In the genomic region with DNA sequence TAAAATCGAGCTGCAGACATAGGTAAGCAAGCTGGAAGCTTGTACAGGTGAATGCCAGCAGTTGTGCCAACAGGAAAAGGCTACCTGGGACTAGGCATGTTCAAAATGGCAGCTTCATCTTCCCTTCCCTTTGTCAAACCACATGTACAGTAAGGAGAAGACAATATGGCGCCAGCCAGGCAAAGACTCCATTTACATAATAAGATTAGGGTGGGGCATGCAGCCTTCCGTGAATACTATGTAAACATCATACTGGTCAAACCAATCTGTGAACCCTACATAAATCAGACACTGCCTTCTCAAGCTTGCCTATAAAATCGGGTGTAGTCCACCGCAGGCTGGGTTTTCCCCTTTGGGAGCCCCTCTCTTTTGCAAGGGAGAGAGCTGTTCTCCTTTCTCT, we compare ENCODE assay signal across 25 cellular contexts.
"Had no signal": no experiment of that assay in that cellular context is flagged by ENCODE, and none has a peak within 500 bp of the region (broad histone marks: within the 10 kb centered on the region; RNA-seq: fewer than 3 reads in every experiment).

No MANE protein-coding gene starts in this region.

- H3K9me3 ChIP-seq: sigmoid colon, testis had no signal

- FAIRE-seq: colon, kidney, TTC549 had no signal

- DNase-seq: activated CD4-positive, alpha-beta T cell treated with anti-CD3 and anti-CD28 coated beads for 48 hours; activated CD4-positive, CD25-positive, alpha-beta regulatory T cell; activated CD8-positive, alpha-beta T cell treated with anti-CD3 and anti-CD28 coated beads for 36 hours; activated effector memory CD4-positive, alpha-beta T cell treated with Interleukin-2 at 50 U/mL for 16 hours; activated naive CD4-positive, alpha-beta T cell treated with anti-CD3 and anti-CD28 coated beads, Interleukin-2, amount 10 ng/mL, durations not matched to agents 7 days and 5 days; activated naive CD8-positive, alpha-beta T cell treated with anti-CD3 and anti-CD28 coated beads, Interleukin-2, amount 50 U/mL, for 24 hours; activated T-cell treated with anti-CD3 and anti-CD28 coated beads, Interleukin-2, amount 50 U/mL, for 48 hours; aorta; brain microvascular endothelial cell; central memory CD4-positive, alpha-beta T cell; dorsolateral prefrontal cortex; foreskin melanocyte; kidney; left ventricle myocardium inferior; mammary epithelial cell; occipital lobe; posterior cingulate gyrus; sigmoid colon; stimulated activated CD4-positive, alpha-beta T cell treated with anti-CD3 and anti-CD28 coated beads, Interleukin-4, amount 100 ng/mL, for 24 hours; testis had no signal

- ATAC-seq: activated CD8-positive, alpha-beta T cell treated with anti-CD3 and anti-CD28 coated beads for 36 hours; activated naive CD8-positive, alpha-beta T cell treated with anti-CD3 and anti-CD28 coated beads, Interleukin-2, amount 50 U/mL, for 24 hours; stimulated activated effector memory CD8-positive, alpha-beta T cell treated with anti-CD3 and anti-CD28 coated beads, Interleukin-12 subunit alpha, Interleukin-12 subunit beta, amount 100 ng/mL, for 72 hours had no signal

- H3K36me3 Mint-ChIP-seq: stimulated activated effector memory CD8-positive, alpha-beta T cell treated with anti-CD3 and anti-CD28 coated beads, Interleukin-12 subunit alpha, Interleukin-12 subunit beta, amount 100 ng/mL, for 72 hours; type B pancreatic cell had no signal

- H3K27ac ChIP-seq: brain microvascular endothelial cell, dorsolateral prefrontal cortex, epithelial cell of prostate, left ventricle myocardium inferior, sigmoid colon, testis had no signal

- H3K27ac Mint-ChIP-seq: activated CD8-positive, alpha-beta T cell treated with anti-CD3 and anti-CD28 coated beads for 36 hours; activated naive CD4-positive, alpha-beta T cell treated with anti-CD3 and anti-CD28 coated beads, Interleukin-2, amount 10 ng/mL, durations not matched to agents 7 days and 5 days; activated naive CD8-positive, alpha-beta T cell treated with anti-CD3 and anti-CD28 coated beads, Interleukin-2, amount 50 U/mL, for 24 hours; stimulated activated effector memory CD8-positive, alpha-beta T cell treated with anti-CD3 and anti-CD28 coated beads, Interleukin-12 subunit alpha, Interleukin-12 subunit beta, amount 100 ng/mL, for 72 hours; type B pancreatic cell had no signal

- H3K9me3 Mint-ChIP-seq: activated naive CD8-positive, alpha-beta T cell treated with anti-CD3 and anti-CD28 coated beads, Interleukin-2, amount 50 U/mL, for 24 hours; stimulated activated effector memory CD8-positive, alpha-beta T cell treated with anti-CD3 and anti-CD28 coated beads, Interleukin-12 subunit alpha, Interleukin-12 subunit beta, amount 100 ng/mL, for 72 hours; type B pancreatic cell had no signal

- H3K4me3 Mint-ChIP-seq: activated CD8-positive, alpha-beta T cell treated with anti-CD3 and anti-CD28 coated beads for 36 hours; activated naive CD4-positive, alpha-beta T cell treated with anti-CD3 and anti-CD28 coated beads, Interleukin-2, amount 10 ng/mL, durations not matched to agents 7 days and 5 days; activated naive CD8-positive, alpha-beta T cell treated with anti-CD3 and anti-CD28 coated beads, Interleukin-2, amount 50 U/mL, for 24 hours; stimulated activated effector memory CD8-positive, alpha-beta T cell treated with anti-CD3 and anti-CD28 coated beads, Interleukin-12 subunit alpha, Interleukin-12 subunit beta, amount 100 ng/mL, for 72 hours; type B pancreatic cell had no signal

- H3K4me3 ChIP-seq: dorsolateral prefrontal cortex, left ventricle myocardium inferior, sigmoid colon, testis had no signal

- H3K27me3 ChIP-seq: brain microvascular endothelial cell, dorsolateral prefrontal cortex, sigmoid colon, testis had no signal

- H3K36me3 ChIP-seq: brain microvascular endothelial cell, left ventricle myocardium inferior, sigmoid colon had no signal
